Comparison of ENCODE assay signal across 11 cellular contexts in the genomic region with DNA sequence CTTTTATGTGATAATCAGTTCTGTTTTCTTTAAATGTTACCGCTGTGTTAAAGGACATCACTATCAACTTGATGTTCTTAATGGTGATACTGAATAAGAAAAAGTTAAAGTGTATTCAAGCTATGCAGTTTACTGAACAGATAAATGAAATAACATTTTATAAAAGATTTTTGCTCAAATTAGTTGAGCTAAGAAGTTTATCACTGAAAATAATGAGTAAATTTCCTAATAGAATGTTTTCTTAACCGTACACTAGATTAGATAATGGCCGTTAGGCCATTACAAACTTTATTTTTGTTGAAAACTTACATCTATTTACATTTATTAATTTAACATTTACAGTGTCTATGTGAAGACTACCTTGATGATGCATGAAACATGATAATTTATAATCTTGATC. TPM values are rescaled to one million over a fixed set of nuclear protein-coding genes. Genes with fewer than 3 reads are reported as not detected.
DNase-seq lines count a peak whose midpoint lies in the region; ATAC-seq and TF ChIP-seq lines count a peak whose summit lies in the region.
"Had no signal": no experiment of that assay in that cellular context is flagged by ENCODE, and none has a peak within 500 bp of the region (broad histone marks: within the 10 kb centered on the region; RNA-seq: fewer than 3 reads in every experiment).

No MANE protein-coding gene starts in this region.

- H3K4me1 ChIP-seq in iPS-20b (ENCODE audit: insufficient read depth, low read length) (peaks cover 56% of the 10 kb centered on the region), thyroid gland (peaks cover 31 to 53% of the 10 kb centered on the region in 2 donors)

- H3K4me3 Mint-ChIP-seq in activated naive CD4-positive, alpha-beta T cell treated with anti-CD3 and anti-CD28 coated beads, Interleukin-2, amount 50 U/mL, for 24 hours: peak overlapping the region; percentile 80
- no peak overlapping the region for H3K4me3 Mint-ChIP-seq in activated B cell treated with CpG ODN at 0.5 μM for 24 hours

- peaks cover 82% of the 10 kb centered on the region for H3K4me1 Mint-ChIP-seq in activated naive CD4-positive, alpha-beta T cell treated with anti-CD3 and anti-CD28 coated beads, Interleukin-2, amount 50 U/mL, for 24 hours
- H3K4me1 Mint-ChIP-seq in activated B cell treated with CpG ODN at 0.5 μM for 24 hours: peaks cover 83% of the 10 kb centered on the region

- H3K4me3 ChIP-seq in iPS-20b (ENCODE audit: low read length): peak overlapping the region; percentile 40; the same call in 1 of the 2 replicates
- H3K4me3 ChIP-seq in thyroid gland (replicated peaks in 1 of 3): no peak overlapping the region

- H3K27me3 ChIP-seq in iPS-20b (ENCODE audit: insufficient read depth, low read length) (no peaks in the 10 kb centered on the region), thyroid gland (no peaks in the 10 kb centered on the region)

- TF ChIP-seq CTCF in activated B cell treated with CpG ODN at 0.5 μM for 24 hours (IDR thresholded peaks at IDR 0.05) (no peak), thyroid gland (IDR thresholded peaks at IDR 0.05) (no peak)

- peaks cover 12% of the 10 kb centered on the region for H3K36me3 Mint-ChIP-seq in activated naive CD4-positive, alpha-beta T cell treated with anti-CD3 and anti-CD28 coated beads, Interleukin-2, amount 50 U/mL, for 24 hours
- H3K36me3 Mint-ChIP-seq in activated B cell treated with CpG ODN at 0.5 μM for 24 hours (ENCODE audit: low read depth): peaks cover 49% of the 10 kb centered on the region

- no peaks in the 10 kb centered on the region for H3K9me3 Mint-ChIP-seq in activated naive CD4-positive, alpha-beta T cell treated with anti-CD3 and anti-CD28 coated beads, Interleukin-2, amount 50 U/mL, for 24 hours
- H3K9me3 Mint-ChIP-seq in activated B cell treated with CpG ODN at 0.5 μM for 24 hours: no peaks in the 10 kb centered on the region

- peak overlapping the region; percentile 43; the same call in 1 of the 2 replicates for H3K9ac ChIP-seq in iPS-20b (ENCODE audit: low read depth, low read length)
- H3K9ac ChIP-seq: KMS-11 had no signal

- H3K27ac ChIP-seq in iPS-20b (ENCODE audit: low read length) (no peak overlapping the region), thyroid gland (peak overlapping the region in 2 of 3 donors; percentile 14 to 45)
- H3K27ac ChIP-seq: KMS-11 had no signal

- peak overlapping the region; percentile 89 for H3K27ac Mint-ChIP-seq in activated naive CD4-positive, alpha-beta T cell treated with anti-CD3 and anti-CD28 coated beads, Interleukin-2, amount 50 U/mL, for 24 hours
- H3K27ac Mint-ChIP-seq in activated B cell treated with CpG ODN at 0.5 μM for 24 hours: peak overlapping the region; percentile 68

- ATAC-seq in activated B cell treated with CpG ODN at 0.5 μM for 24 hours (ENCODE audit: low read depth): no peak
- ATAC-seq in activated CD4-positive, CD25-positive, alpha-beta regulatory T cell treated with anti-CD3 and anti-CD28 coated beads, Interleukin-2, amount 50 U/mL, for 24 hours: no peak
- no peak for ATAC-seq in HG03139 (IDR thresholded peaks at IDR 0.05; ENCODE audit: unreplicated experiment)

- CTCF ChIA-PET in activated B cell treated with CpG ODN at 0.5 μM for 24 hours (lab: Charles Lee): no interaction called here

- POLR2A ChIA-PET in activated B cell treated with CpG ODN at 0.5 μM for 24 hours (lab: Charles Lee): interaction anchor here (1.1 kb wide), 1 partner anchor 24 kb away, joined by 4 read pairs; the partner anchor contains the start of gene ATF7IP

- H3K36me3 ChIP-seq in iPS-20b (ENCODE audit: insufficient read depth, low read depth, low read length) (no peaks in the 10 kb centered on the region), thyroid gland (no peaks in the 10 kb centered on the region)

- intact Hi-C loops in activated B cell treated with CpG ODN at 0.5 μM for 24 hours (cut with micrococcal nuclease) (loop anchor here (10.0 kb wide), 1 partner anchor 564 kb away; no protein-coding TSS in a partner anchor), thyroid gland (cut with DNase I) (no loop called here)

- H3K9me3 ChIP-seq in iPS-20b (ENCODE audit: insufficient read depth, low read depth, low read length) (no peaks in the 10 kb centered on the region), thyroid gland (no peaks in the 10 kb centered on the region)

- 89 to 93% methylated on average over 3 of the region's 3 CpGs for WGBS in thyroid gland, 2 donors

- no peak for TF ChIP-seq POLR2A in thyroid gland (IDR thresholded peaks at IDR 0.05)

- no peaks in the 10 kb centered on the region for H3K27me3 Mint-ChIP-seq in activated naive CD4-positive, alpha-beta T cell treated with anti-CD3 and anti-CD28 coated beads, Interleukin-2, amount 50 U/mL, for 24 hours
- H3K27me3 Mint-ChIP-seq in activated B cell treated with CpG ODN at 0.5 μM for 24 hours: no peaks in the 10 kb centered on the region

- no peak for DNase-seq in activated naive CD4-positive, alpha-beta T cell treated with Interleukin-2 at 50 U/mL for 16 hours
- DNase-seq in activated B cell treated with CpG ODN at 0.5 μM for 24 hours (no peak), thyroid gland (no peak), SIG-M5 treated with dmso at 0.1 percent for 504 hours (lab: John Stamatoyannopoulos, UW; ENCODE audit: unreplicated experiment) (no peak)
- DNase-seq: NCI-H187 treated with DMSO at 0.1 percent for 48 hours, SW 1271 had no signal

RNA-seq across cellular contexts. Expression of gene ATF7IP, which starts 25.0 kb away (rescaled TPM):
- total RNA-seq in activated B cell treated with CpG ODN at 0.5 μM for 24 hours (142 and 153 TPM in 2 replicates), thyroid gland (10 to 100 TPM; 64.4 to 87.2 (median 76.2) TPM)
